In the genomic region with DNA sequence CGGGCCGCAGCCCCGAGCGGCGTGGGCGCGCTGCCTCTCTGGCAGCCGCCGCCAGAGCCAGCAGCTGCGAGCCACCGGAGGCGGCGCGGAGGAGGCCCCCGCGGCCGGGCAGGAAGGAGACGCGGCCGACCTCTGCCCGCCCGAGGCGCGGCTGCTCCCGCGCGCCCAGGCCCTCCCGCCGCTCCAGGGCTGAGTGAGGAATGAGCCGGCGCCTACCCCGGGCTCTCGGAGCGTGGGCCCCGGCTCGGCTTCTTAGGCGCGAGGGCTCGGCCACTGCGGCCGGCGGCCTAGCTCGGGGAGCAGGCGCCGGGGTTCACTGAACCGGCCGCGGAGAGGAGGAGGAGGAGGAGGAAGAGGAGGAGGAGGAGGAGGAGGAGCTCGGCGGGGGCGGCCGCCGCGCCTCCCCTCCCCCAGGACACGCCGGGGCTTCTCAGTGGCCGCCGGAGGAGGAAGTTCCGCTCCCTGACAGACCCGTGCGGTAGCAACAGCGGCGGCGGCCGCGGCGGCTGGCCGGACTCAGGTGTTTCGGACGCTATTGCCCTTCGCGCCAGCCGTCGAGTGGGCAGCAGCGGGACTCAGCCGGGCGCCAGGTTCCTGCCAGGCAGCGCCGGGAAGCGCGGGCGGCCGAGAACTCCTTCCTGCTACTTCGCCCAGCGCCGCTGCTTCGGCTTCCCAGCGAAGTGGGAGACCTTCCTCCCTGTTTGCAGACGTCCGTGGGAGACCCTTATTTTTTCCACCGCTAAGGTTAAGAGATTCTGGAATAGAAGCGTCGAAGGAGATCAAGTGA, we compare ENCODE assay signal across 8 cellular contexts. TPM values are rescaled to one million over a fixed set of nuclear protein-coding genes. Genes with fewer than 3 reads are reported as not detected.
DNase-seq lines count a peak whose midpoint lies in the region; ATAC-seq and TF ChIP-seq lines count a peak whose summit lies in the region.

A gene (plus strand): TSS at position 468 of the 787 bp plus-strand sequence. CDS start 735 bp downstream, outside the sequence.

- no peaks in the 10 kb centered on the region for H3K36me3 ChIP-seq in CD4-positive, CD25-positive, alpha-beta regulatory T cell (ENCODE audit: control insufficient read depth, insufficient read depth, low read length)
- H3K36me3 ChIP-seq in OCI-LY1 (ENCODE audit: insufficient read depth, low read length) = no peaks in the 10 kb centered on the region

- no peaks in the 10 kb centered on the region for H3F3A ChIP-seq in OCI-LY1 (ENCODE audit: insufficient read depth, low read length)

- H3K79me2 ChIP-seq in OCI-LY1 (ENCODE audit: insufficient read depth, low read length) = peaks cover 45% of the 10 kb centered on the region

- no peak for TF ChIP-seq CTCF in OCI-LY1 (IDR thresholded peaks at IDR 0.05; ENCODE audit: low read length)

- peak within 1 kb of the TSS; percentile 97 to 99 (median 98) for H3K4me3 Mint-ChIP-seq in CD4-positive, CD25-positive, alpha-beta regulatory T cell

- no peaks in the 10 kb centered on the region for H3K36me3 Mint-ChIP-seq in CD4-positive, CD25-positive, alpha-beta regulatory T cell

- ATAC-seq in CD4-positive, CD25-positive, alpha-beta regulatory T cell (ENCODE audit: low read depth in 2 of 2) = peak; percentile 66 to 67
- ATAC-seq in GM19328 (IDR thresholded peaks at IDR 0.05; ENCODE audit: unreplicated experiment) = peak; percentile 65
- peak; percentile 31 for ATAC-seq in HG03469 (IDR thresholded peaks at IDR 0.05; ENCODE audit: unreplicated experiment)

- peak within 1 kb of the TSS; percentile 71 for H3K4me2 ChIP-seq in OCI-LY1 (ENCODE audit: low read length)

- peak within 1 kb of the TSS; percentile 90 for H3K27ac ChIP-seq in CD4-positive, CD25-positive, alpha-beta regulatory T cell (ENCODE audit: insufficient read depth, low read length, poor library complexity, severe bottlenecking)
- peak within 1 kb of the TSS; percentile 57 for H3K27ac ChIP-seq in OCI-LY1 (ENCODE audit: low read depth, low read length, poor library complexity, severe bottlenecking)
- peak within 1 kb of the TSS; percentile 92 for H3K27ac ChIP-seq in epithelial cell of prostate

- no peaks in the 10 kb centered on the region for H3K9me3 ChIP-seq in CD4-positive, CD25-positive, alpha-beta regulatory T cell (ENCODE audit: control insufficient read depth in 2 of 2, low read length in 2 of 2)
- no peaks in the 10 kb centered on the region for H3K9me3 ChIP-seq in OCI-LY1 (ENCODE audit: low read length)

- no peaks in the 10 kb centered on the region for H4K20me1 ChIP-seq in OCI-LY1 (ENCODE audit: insufficient read depth, low read length)

- peak within 1 kb of the TSS; percentile 92 for H3K4me3 ChIP-seq in CD4-positive, CD25-positive, alpha-beta regulatory T cell (ENCODE audit: low read depth, low read length)
- peak within 1 kb of the TSS; percentile 89 for H3K4me3 ChIP-seq in OCI-LY1 (ENCODE audit: low read depth, low read length, poor library complexity, severe bottlenecking)

- no peaks in the 10 kb centered on the region for H3K9me2 ChIP-seq in OCI-LY1 (ENCODE audit: low read depth, low read length)

- 0 out of 2 replicates have a peak within 1 kb of the TSS, but pooled peaks have one; percentile 44 for H2AFZ ChIP-seq in OCI-LY1 (ENCODE audit: low read length)

- H3K9ac ChIP-seq in OCI-LY1 (ENCODE audit: low read length) = peak within 1 kb of the TSS; percentile 75

- peaks cover 45 to 70% (median 53%) of the 10 kb centered on the region in 4 donors for H3K4me1 Mint-ChIP-seq in CD4-positive, CD25-positive, alpha-beta regulatory T cell

- H3K27me3 ChIP-seq in CD4-positive, CD25-positive, alpha-beta regulatory T cell (ENCODE audit: control insufficient read depth, insufficient read depth, low read length) = no peaks in the 10 kb centered on the region
- no peaks in the 10 kb centered on the region for H3K27me3 ChIP-seq in OCI-LY1 (ENCODE audit: insufficient read depth, low read length)

- H3K4me1 ChIP-seq in CD4-positive, CD25-positive, alpha-beta regulatory T cell (ENCODE audit: control insufficient read depth, insufficient read depth, low read length, poor library complexity, severe bottlenecking) = peaks cover 80% of the 10 kb centered on the region
- H3K4me1 ChIP-seq in OCI-LY1 (ENCODE audit: insufficient read depth, low read length, severe bottlenecking) = peaks cover 35% of the 10 kb centered on the region

- DNase-seq in CD4-positive, CD25-positive, alpha-beta regulatory T cell = peak; percentile 71 to 87 (median 80)
- DNase-seq in activated T-cell treated with anti-CD3 and anti-CD28 coated beads for 48 hours (ENCODE audit: low read depth) (peak; percentile 69), epithelial cell of prostate (ENCODE audit: low read depth, low spot score) (no peak), mucosa of gallbladder (ENCODE audit: low spot score) (peak; percentile 91)
- peak; percentile 82 for DNase-seq in stimulated activated CD8-positive, alpha-beta memory T cell treated with anti-CD3 and anti-CD28 coated beads, Interleukin-4, amount 100 ng/mL, for 48 hours

- peak within 1 kb of the TSS; percentile 94 to 98 (median 96) for H3K27ac Mint-ChIP-seq in CD4-positive, CD25-positive, alpha-beta regulatory T cell

- H3K9me3 Mint-ChIP-seq in CD4-positive, CD25-positive, alpha-beta regulatory T cell = no peaks in the 10 kb centered on the region

- no peaks in the 10 kb centered on the region for H3K27me3 Mint-ChIP-seq in CD4-positive, CD25-positive, alpha-beta regulatory T cell

RNA-seq across cellular contexts. Expression of the gene that starts here (rescaled TPM):
- total RNA-seq in CD4-positive, CD25-positive, alpha-beta regulatory T cell = 113 TPM
- 10 to 100 TPM; 27.2 to 50.2 (median 42.2) TPM for polyA plus RNA-seq in CD4-positive, CD25-positive, alpha-beta regulatory T cell
- total RNA-seq in mucosa of gallbladder = 51.3 TPM
